1 cellular context compared by ENCODE assay signal in the genomic region with DNA sequence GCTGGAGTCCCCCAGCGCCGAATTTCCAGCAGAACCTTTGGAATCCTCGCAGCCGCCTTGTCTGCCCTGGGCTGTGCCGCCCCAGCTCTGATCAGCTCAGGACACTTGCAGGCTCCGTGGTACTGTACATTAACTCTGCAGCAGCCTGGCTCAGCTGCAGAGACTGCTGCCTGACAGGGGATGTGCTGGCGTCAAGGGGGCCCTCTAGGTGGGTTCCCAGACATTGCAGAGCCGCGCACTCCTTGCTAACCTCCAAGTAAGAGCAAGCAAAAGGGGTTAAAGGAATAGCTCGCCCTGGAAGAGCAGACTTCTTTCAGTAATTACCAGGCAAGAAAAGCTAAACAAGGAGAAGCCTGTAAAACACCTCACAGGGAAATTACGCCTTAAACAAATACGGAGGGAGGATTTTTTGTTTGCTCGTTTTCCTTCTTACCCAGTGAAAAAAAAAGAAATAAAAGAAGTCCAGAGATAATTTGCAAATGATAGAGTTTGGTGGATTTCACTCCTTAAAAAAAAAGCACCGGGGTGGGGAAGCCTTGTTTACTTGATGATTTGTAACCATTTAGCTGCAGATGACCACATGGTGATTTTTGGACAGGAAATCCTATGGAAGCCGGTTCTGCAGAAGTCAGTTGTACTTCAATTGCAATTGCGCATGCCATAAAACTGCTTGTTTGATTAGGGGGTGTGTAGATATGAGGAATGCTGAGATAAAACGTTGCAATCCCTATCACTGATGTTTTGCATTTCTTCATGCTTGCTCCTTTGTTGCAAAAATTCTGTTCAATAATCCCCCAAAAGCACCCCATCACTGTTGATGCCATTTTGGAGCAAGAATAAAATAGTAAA.
TF ChIP-seq lines count a peak whose summit lies in the region.

No MANE protein-coding gene starts in this region.

TF ChIP-seq in HEK293, 187 proteins besides CTCF, POLR2A, EP300 and RAD21 (continued from another document):
- TF ChIP-seq, protein P1, sequence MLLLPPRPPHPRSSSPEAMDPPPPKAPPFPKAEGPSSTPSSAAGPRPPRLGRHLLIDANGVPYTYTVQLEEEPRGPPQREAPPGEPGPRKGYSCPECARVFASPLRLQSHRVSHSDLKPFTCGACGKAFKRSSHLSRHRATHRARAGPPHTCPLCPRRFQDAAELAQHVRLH (tag by site-specific recombination; IDR thresholded peaks at IDR 0.05), result no peak
- no peak for TF ChIP-seq ZNF664 (tag by site-specific recombination; IDR thresholded peaks at IDR 0.05)
- TF ChIP-seq ZNF660 (tag by site-specific recombination; IDR thresholded peaks at IDR 0.05), result peak; percentile 79
- TF ChIP-seq MEIS1 (CRISPR knock-in tag; IDR thresholded peaks at IDR 0.05; ENCODE audit: borderline replicate concordance), result no peak
- 0 out of 2 replicates have a peak, but pooled peaks have one; percentile 57 for TF ChIP-seq ZFP37 (tag by site-specific recombination; IDR thresholded peaks at IDR 0.05)
- TF ChIP-seq ZNF10 (tag by site-specific recombination; IDR thresholded peaks at IDR 0.05), result no peak
- TF ChIP-seq ZNF23 (tag by site-specific recombination; IDR thresholded peaks at IDR 0.05; ENCODE audit: borderline replicate concordance), result no peak
- TF ChIP-seq IKZF3 (tag by site-specific recombination; IDR thresholded peaks at IDR 0.05), result no peak
- peak; percentile 36; the same call in 1 of the 2 replicates for TF ChIP-seq ZNF501 (tag by site-specific recombination; IDR thresholded peaks at IDR 0.05)
- TF ChIP-seq ZNF138 (tag by site-specific recombination; IDR thresholded peaks at IDR 0.05; ENCODE audit: borderline replicate concordance), result no peak
- no peak for TF ChIP-seq ZNF792 (tag by site-specific recombination; IDR thresholded peaks at IDR 0.05)
- no peak for TF ChIP-seq ZNF174 (tag by site-specific recombination; IDR thresholded peaks at IDR 0.05)
- no peak for TF ChIP-seq ZNF394 (tag by site-specific recombination; IDR thresholded peaks at IDR 0.05; ENCODE audit: borderline replicate concordance)
- peak; percentile 85 for TF ChIP-seq ZSCAN30 (tag by site-specific recombination; IDR thresholded peaks at IDR 0.05)
- no peak for TF ChIP-seq ZBTB48 (tag by site-specific recombination; IDR thresholded peaks at IDR 0.05)
- TF ChIP-seq ZNF433 (tag by site-specific recombination; IDR thresholded peaks at IDR 0.05; ENCODE audit: low read depth), result no peak
- TF ChIP-seq, protein P2, sequence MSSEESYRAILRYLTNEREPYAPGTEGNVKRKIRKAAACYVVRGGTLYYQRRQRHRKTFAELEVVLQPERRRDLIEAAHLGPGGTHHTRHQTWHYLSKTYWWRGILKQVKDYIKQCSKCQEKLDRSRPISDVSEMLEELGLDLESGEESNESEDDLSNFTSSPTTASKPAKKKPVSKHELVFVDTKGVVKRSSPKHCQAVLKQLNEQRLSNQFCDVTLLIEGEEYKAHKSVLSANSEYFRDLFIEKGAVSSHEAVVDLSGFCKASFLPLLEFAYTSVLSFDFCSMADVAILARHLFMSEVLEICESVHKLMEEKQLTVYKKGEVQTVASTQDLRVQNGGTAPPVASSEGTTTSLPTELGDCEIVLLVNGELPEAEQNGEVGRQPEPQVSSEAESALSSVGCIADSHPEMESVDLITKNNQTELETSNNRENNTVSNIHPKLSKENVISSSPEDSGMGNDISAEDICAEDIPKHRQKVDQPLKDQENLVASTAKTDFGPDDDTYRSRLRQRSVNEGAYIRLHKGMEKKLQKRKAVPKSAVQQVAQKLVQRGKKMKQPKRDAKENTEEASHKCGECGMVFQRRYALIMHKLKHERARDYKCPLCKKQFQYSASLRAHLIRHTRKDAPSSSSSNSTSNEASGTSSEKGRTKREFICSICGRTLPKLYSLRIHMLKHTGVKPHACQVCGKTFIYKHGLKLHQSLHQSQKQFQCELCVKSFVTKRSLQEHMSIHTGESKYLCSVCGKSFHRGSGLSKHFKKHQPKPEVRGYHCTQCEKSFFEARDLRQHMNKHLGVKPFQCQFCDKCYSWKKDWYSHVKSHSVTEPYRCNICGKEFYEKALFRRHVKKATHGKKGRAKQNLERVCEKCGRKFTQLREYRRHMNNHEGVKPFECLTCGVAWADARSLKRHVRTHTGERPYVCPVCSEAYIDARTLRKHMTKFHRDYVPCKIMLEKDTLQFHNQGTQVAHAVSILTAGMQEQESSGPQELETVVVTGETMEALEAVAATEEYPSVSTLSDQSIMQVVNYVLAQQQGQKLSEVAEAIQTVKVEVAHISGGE (tag by site-specific recombination; conservative IDR thresholded peaks at IDR 0.05; ENCODE audit: low read depth), result no peak
- no peak for TF ChIP-seq ZNF354C (tag by site-specific recombination; IDR thresholded peaks at IDR 0.05; ENCODE audit: borderline replicate concordance, low read depth)
- TF ChIP-seq ZNF677 (tag by site-specific recombination; IDR thresholded peaks at IDR 0.05), result no peak
- TF ChIP-seq ZNF248 (tag by site-specific recombination; IDR thresholded peaks at IDR 0.05), result no peak
- no peak for TF ChIP-seq ZNF658 (tag by site-specific recombination; IDR thresholded peaks at IDR 0.05)
- TF ChIP-seq ZNF16 (tag by site-specific recombination; IDR thresholded peaks at IDR 0.05; ENCODE audit: low read depth), result no peak
- TF ChIP-seq ZNF423 (tag by site-specific recombination; IDR thresholded peaks at IDR 0.05), result no peak
- TF ChIP-seq ZNF747 (tag by site-specific recombination; IDR thresholded peaks at IDR 0.05), result no peak
- no peak for TF ChIP-seq ZNF777 (tag by site-specific recombination; IDR thresholded peaks at IDR 0.05; ENCODE audit: borderline replicate concordance)
- TF ChIP-seq HOXA7 (CRISPR knock-in tag; IDR thresholded peaks at IDR 0.05; ENCODE audit: borderline replicate concordance), result no peak
- TF ChIP-seq ZNF571 (tag by site-specific recombination; IDR thresholded peaks at IDR 0.05), result no peak
- TF ChIP-seq YY1 (tag by site-specific recombination; IDR thresholded peaks at IDR 0.05), result peak; percentile 22; the same call in 1 of the 2 replicates
- no peak for TF ChIP-seq ZNF530 (tag by site-specific recombination; IDR thresholded peaks at IDR 0.05; ENCODE audit: low read depth)
- TF ChIP-seq ZFP3 (tag by site-specific recombination; IDR thresholded peaks at IDR 0.05; ENCODE audit: low read depth), result peak; percentile 38; the same call in 1 of the 2 replicates
- no peak for TF ChIP-seq ZNF239 (tag by site-specific recombination; IDR thresholded peaks at IDR 0.05)
- TF ChIP-seq ZNF548 (tag by site-specific recombination; IDR thresholded peaks at IDR 0.05), result no peak
- TF ChIP-seq, protein P3, sequence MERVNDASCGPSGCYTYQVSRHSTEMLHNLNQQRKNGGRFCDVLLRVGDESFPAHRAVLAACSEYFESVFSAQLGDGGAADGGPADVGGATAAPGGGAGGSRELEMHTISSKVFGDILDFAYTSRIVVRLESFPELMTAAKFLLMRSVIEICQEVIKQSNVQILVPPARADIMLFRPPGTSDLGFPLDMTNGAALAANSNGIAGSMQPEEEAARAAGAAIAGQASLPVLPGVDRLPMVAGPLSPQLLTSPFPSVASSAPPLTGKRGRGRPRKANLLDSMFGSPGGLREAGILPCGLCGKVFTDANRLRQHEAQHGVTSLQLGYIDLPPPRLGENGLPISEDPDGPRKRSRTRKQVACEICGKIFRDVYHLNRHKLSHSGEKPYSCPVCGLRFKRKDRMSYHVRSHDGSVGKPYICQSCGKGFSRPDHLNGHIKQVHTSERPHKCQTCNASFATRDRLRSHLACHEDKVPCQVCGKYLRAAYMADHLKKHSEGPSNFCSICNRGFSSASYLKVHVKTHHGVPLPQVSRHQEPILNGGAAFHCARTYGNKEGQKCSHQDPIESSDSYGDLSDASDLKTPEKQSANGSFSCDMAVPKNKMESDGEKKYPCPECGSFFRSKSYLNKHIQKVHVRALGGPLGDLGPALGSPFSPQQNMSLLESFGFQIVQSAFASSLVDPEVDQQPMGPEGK (tag by site-specific recombination; IDR thresholded peaks at IDR 0.05), result no peak
- no peak for TF ChIP-seq ZNF184 (tag by site-specific recombination; IDR thresholded peaks at IDR 0.05)
- no peak for TF ChIP-seq MZF1 (tag by site-specific recombination; IDR thresholded peaks at IDR 0.05; ENCODE audit: borderline replicate concordance)
- peak; percentile 89 for TF ChIP-seq TRIM28 (IDR thresholded peaks at IDR 0.05; ENCODE audit: borderline replicate concordance, low read length)
- peak; percentile 49 for TF ChIP-seq GLIS2 (tag by site-specific recombination; IDR thresholded peaks at IDR 0.05)
- TF ChIP-seq ZFHX2 (tag by site-specific recombination; conservative IDR thresholded peaks at IDR 0.05), result no peak
- peak; percentile 22; the same call in 1 of the 2 replicates for TF ChIP-seq OSR2 (tag by site-specific recombination; IDR thresholded peaks at IDR 0.05)
- TF ChIP-seq, protein P4, sequence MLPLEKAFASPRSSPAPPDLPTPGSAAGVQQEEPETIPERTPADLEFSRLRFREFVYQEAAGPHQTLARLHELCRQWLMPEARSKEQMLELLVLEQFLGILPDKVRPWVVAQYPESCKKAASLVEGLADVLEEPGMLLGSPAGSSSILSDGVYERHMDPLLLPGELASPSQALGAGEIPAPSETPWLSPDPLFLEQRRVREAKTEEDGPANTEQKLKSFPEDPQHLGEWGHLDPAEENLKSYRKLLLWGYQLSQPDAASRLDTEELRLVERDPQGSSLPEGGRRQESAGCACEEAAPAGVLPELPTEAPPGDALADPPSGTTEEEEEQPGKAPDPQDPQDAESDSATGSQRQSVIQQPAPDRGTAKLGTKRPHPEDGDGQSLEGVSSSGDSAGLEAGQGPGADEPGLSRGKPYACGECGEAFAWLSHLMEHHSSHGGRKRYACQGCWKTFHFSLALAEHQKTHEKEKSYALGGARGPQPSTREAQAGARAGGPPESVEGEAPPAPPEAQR (tag by site-specific recombination; IDR thresholded peaks at IDR 0.05), result no peak
- TF ChIP-seq ZNF169 (tag by site-specific recombination; IDR thresholded peaks at IDR 0.05), result no peak
- TF ChIP-seq ZNF223 (tag by site-specific recombination; IDR thresholded peaks at IDR 0.05), result no peak
- TF ChIP-seq ZNF529 (tag by site-specific recombination; IDR thresholded peaks at IDR 0.05; ENCODE audit: insufficient replicate concordance), result no peak
- TF ChIP-seq ZNF629 (tag by site-specific recombination; IDR thresholded peaks at IDR 0.05), result peak; percentile 20; the same call in 1 of the 2 replicates
- no peak for TF ChIP-seq ZNF76 (tag by site-specific recombination; IDR thresholded peaks at IDR 0.05; ENCODE audit: borderline replicate concordance, low read depth)
- TF ChIP-seq, protein P5, sequence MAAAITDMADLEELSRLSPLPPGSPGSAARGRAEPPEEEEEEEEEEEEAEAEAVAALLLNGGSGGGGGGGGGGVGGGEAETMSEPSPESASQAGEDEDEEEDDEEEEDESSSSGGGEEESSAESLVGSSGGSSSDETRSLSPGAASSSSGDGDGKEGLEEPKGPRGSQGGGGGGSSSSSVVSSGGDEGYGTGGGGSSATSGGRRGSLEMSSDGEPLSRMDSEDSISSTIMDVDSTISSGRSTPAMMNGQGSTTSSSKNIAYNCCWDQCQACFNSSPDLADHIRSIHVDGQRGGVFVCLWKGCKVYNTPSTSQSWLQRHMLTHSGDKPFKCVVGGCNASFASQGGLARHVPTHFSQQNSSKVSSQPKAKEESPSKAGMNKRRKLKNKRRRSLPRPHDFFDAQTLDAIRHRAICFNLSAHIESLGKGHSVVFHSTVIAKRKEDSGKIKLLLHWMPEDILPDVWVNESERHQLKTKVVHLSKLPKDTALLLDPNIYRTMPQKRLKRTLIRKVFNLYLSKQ (tag by site-specific recombination; IDR thresholded peaks at IDR 0.05; ENCODE audit: borderline replicate concordance), result no peak
- TF ChIP-seq ZNF37A (tag by site-specific recombination; IDR thresholded peaks at IDR 0.05), result no peak
- TF ChIP-seq ZSCAN23 (tag by site-specific recombination; IDR thresholded peaks at IDR 0.05), result no peak
- no peak for TF ChIP-seq KLF16 (tag by site-specific recombination; IDR thresholded peaks at IDR 0.05)
- TF ChIP-seq, protein P6, sequence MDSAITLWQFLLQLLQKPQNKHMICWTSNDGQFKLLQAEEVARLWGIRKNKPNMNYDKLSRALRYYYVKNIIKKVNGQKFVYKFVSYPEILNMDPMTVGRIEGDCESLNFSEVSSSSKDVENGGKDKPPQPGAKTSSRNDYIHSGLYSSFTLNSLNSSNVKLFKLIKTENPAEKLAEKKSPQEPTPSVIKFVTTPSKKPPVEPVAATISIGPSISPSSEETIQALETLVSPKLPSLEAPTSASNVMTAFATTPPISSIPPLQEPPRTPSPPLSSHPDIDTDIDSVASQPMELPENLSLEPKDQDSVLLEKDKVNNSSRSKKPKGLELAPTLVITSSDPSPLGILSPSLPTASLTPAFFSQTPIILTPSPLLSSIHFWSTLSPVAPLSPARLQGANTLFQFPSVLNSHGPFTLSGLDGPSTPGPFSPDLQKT (IDR thresholded peaks at IDR 0.05; ENCODE audit: borderline replicate concordance, low read depth, low read length), result no peak
- TF ChIP-seq ZNF211 (tag by site-specific recombination; IDR thresholded peaks at IDR 0.05; ENCODE audit: low read depth), result no peak
- no peak for TF ChIP-seq ZNF350 (tag by site-specific recombination; IDR thresholded peaks at IDR 0.05)
- TF ChIP-seq RBAK (tag by site-specific recombination; IDR thresholded peaks at IDR 0.05), result no peak
- no peak for TF ChIP-seq SP7 (tag by site-specific recombination; IDR thresholded peaks at IDR 0.05)
- TF ChIP-seq SP2 (tag by site-specific recombination; IDR thresholded peaks at IDR 0.05), result no peak
- TF ChIP-seq ZNF585B (tag by site-specific recombination; IDR thresholded peaks at IDR 0.05), result no peak
- no peak for TF ChIP-seq ZNF621 (tag by site-specific recombination; IDR thresholded peaks at IDR 0.05)
- TF ChIP-seq, protein P7, sequence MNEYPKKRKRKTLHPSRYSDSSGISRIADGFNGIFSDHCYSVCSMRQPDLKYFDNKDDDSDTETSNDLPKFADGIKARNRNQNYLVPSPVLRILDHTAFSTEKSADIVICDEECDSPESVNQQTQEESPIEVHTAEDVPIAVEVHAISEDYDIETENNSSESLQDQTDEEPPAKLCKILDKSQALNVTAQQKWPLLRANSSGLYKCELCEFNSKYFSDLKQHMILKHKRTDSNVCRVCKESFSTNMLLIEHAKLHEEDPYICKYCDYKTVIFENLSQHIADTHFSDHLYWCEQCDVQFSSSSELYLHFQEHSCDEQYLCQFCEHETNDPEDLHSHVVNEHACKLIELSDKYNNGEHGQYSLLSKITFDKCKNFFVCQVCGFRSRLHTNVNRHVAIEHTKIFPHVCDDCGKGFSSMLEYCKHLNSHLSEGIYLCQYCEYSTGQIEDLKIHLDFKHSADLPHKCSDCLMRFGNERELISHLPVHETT (tag by site-specific recombination; IDR thresholded peaks at IDR 0.05), result no peak
- TF ChIP-seq BCL11A (tag by site-specific recombination; IDR thresholded peaks at IDR 0.05; ENCODE audit: low read depth), result no peak
